ENCODE assay signal across 21 cellular contexts in the genomic region with DNA sequence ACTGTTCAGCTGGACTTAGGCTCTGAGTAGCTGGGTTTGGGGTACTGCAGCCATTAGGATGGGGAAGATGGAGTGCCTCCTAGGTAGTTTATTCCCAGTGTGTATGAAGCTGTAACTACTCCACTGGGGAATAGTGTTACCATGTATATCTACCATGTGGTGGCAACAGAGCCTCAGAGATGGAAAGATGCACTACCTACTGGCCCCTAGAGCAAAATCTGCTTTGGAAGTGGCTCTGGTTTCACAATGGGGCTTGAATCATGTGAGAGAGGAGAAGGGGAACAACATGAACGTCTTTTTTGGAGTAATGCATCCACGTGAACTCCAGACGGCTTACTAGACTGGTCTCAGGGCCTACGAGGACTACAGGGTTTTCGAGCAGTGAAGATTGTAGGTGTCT.
"Had no signal": no experiment of that assay in that cellular context is flagged by ENCODE, and none has a peak within 500 bp of the region (broad histone marks: within the 10 kb centered on the region; RNA-seq: fewer than 3 reads in every experiment).

No MANE protein-coding gene starts in this region.

- H3K36me3 ChIP-seq: lower lobe of right lung, pancreas, stomach, suprapubic skin, tibial nerve had no signal

- H3K4me3 ChIP-seq: lower lobe of right lung, pancreas, stomach, suprapubic skin, tibial nerve had no signal

- H3K27ac ChIP-seq: lower lobe of right lung, pancreas, stomach, suprapubic skin, tibial nerve had no signal

- H3K27ac Mint-ChIP-seq: activated CD4-positive, alpha-beta memory T cell treated with anti-CD3 and anti-CD28 coated beads for 36 hours; activated naive CD8-positive, alpha-beta T cell treated with anti-CD3 and anti-CD28 coated beads, Interleukin-2, amount 50 U/mL, for 24 hours; activated T-cell treated with anti-CD3 and anti-CD28 coated beads, Interleukin-2, amount 50 U/mL, for 72 hours; natural killer cell; stimulated activated effector memory CD8-positive, alpha-beta T cell treated with anti-CD3 and anti-CD28 coated beads, Interleukin-12 subunit alpha, Interleukin-12 subunit beta, amount 100 ng/mL, for 72 hours had no signal

- H3K27me3 ChIP-seq: pancreas, stomach, suprapubic skin, tibial nerve had no signal

- DNase-seq: activated CD4-positive, alpha-beta memory T cell treated with anti-CD3 and anti-CD28 coated beads for 36 hours; activated CD4-positive, alpha-beta T cell treated with anti-CD3 and anti-CD28 coated beads for 4 hours; activated CD4-positive, CD25-positive, alpha-beta regulatory T cell; activated effector memory CD4-positive, alpha-beta T cell treated with Interleukin-2 at 50 U/mL for 16 hours; activated naive CD4-positive, alpha-beta T cell treated with anti-CD3 and anti-CD28 coated beads, Interleukin-2, amount 50 U/mL, for 16 hours; activated naive CD8-positive, alpha-beta T cell treated with anti-CD3 and anti-CD28 coated beads, Interleukin-2, amount 50 U/mL, for 24 hours; activated T-cell treated with anti-CD3 and anti-CD28 coated beads, Interleukin-2, amount 50 U/mL, for 72 hours; erythroblast; foreskin fibroblast; kidney; lower lobe of right lung; natural killer cell; pancreas; small intestine; stimulated activated CD4-positive, alpha-beta T cell treated with anti-CD3 and anti-CD28 coated beads, Interleukin-2, amount 100 ng/mL, for 24 hours; stomach; T1000 had no signal

- H3K4me3 Mint-ChIP-seq: activated CD4-positive, alpha-beta memory T cell treated with anti-CD3 and anti-CD28 coated beads for 36 hours; activated naive CD8-positive, alpha-beta T cell treated with anti-CD3 and anti-CD28 coated beads, Interleukin-2, amount 50 U/mL, for 24 hours; activated T-cell treated with anti-CD3 and anti-CD28 coated beads, Interleukin-2, amount 50 U/mL, for 72 hours; natural killer cell; stimulated activated effector memory CD8-positive, alpha-beta T cell treated with anti-CD3 and anti-CD28 coated beads, Interleukin-12 subunit alpha, Interleukin-12 subunit beta, amount 100 ng/mL, for 72 hours had no signal

- ATAC-seq: activated naive CD8-positive, alpha-beta T cell treated with anti-CD3 and anti-CD28 coated beads, Interleukin-2, amount 50 U/mL, for 24 hours; activated T-cell treated with anti-CD3 and anti-CD28 coated beads, Interleukin-2, amount 50 U/mL, for 72 hours; lower lobe of right lung; natural killer cell; pancreas; sciatic nerve; stimulated activated effector memory CD8-positive, alpha-beta T cell treated with anti-CD3 and anti-CD28 coated beads, Interleukin-12 subunit alpha, Interleukin-12 subunit beta, amount 100 ng/mL, for 72 hours had no signal

- H3K4me1 Mint-ChIP-seq: activated naive CD8-positive, alpha-beta T cell treated with anti-CD3 and anti-CD28 coated beads, Interleukin-2, amount 50 U/mL, for 24 hours; natural killer cell; stimulated activated effector memory CD8-positive, alpha-beta T cell treated with anti-CD3 and anti-CD28 coated beads, Interleukin-12 subunit alpha, Interleukin-12 subunit beta, amount 100 ng/mL, for 72 hours had no signal

- H3K4me1 ChIP-seq: lower lobe of right lung, pancreas, stomach, suprapubic skin, tibial nerve had no signal

- H3K36me3 Mint-ChIP-seq: activated CD4-positive, alpha-beta memory T cell treated with anti-CD3 and anti-CD28 coated beads for 36 hours; stimulated activated effector memory CD8-positive, alpha-beta T cell treated with anti-CD3 and anti-CD28 coated beads, Interleukin-12 subunit alpha, Interleukin-12 subunit beta, amount 100 ng/mL, for 72 hours had no signal

- H3K9me3 ChIP-seq: pancreas, suprapubic skin had no signal
